Comparison of ENCODE assay signal across 29 cellular contexts in genomic region chr1:116908266-116908665, GRCh38. TPM values are rescaled to one million over a fixed set of nuclear protein-coding genes. Genes with fewer than 3 reads are reported as not detected.
DNase-seq lines count a peak whose midpoint lies in the region; ATAC-seq, FAIRE-seq and TF ChIP-seq lines count a peak whose summit lies in the region.
"Had no signal": no experiment of that assay in that cellular context is flagged by ENCODE, and none has a peak within 500 bp of the region (broad histone marks: within the 10 kb centered on the region; RNA-seq: fewer than 3 reads in every experiment).

No MANE protein-coding gene starts in this region.

- intact Hi-C loops in activated naive CD4-positive, alpha-beta T cell treated with anti-CD3 and anti-CD28 coated beads for 36 hours (cut with micrococcal nuclease) = no loop called here
- intact Hi-C loops in naive thymus-derived CD4-positive, alpha-beta T cell (cut with micrococcal nuclease) = no loop called here
- intact Hi-C loops in thyroid gland (cut with DNase I) = no loop called here
- intact Hi-C loops in HepG2 (cut with micrococcal nuclease; ENCODE audit: unreplicated experiment) = no loop called here

- no peak overlapping the region for H3K9ac ChIP-seq in HepG2 (ENCODE audit: insufficient read depth, low read depth, low read length)
- H3K9ac ChIP-seq: GM23248 had no signal

- WGBS in thyroid gland, 2 donors = 97 to 99% methylated on average over 9 of the region's 9 CpGs
- 80% methylated on average over 9 of the region's 9 CpGs for WGBS in HepG2 (ENCODE audit: low lambda C conversion rate)

- BruUV-seq in HepG2 (replicated peaks; lab: Mats Ljungman, UMichigan) = no TSS peak

- no peaks in the 10 kb centered on the region for H3K79me2 ChIP-seq in HepG2 (ENCODE audit: insufficient read depth, low read length)

- H3K36me3 ChIP-seq in naive thymus-derived CD4-positive, alpha-beta T cell (ENCODE audit: control insufficient read depth in 2 of 3, insufficient read depth in 3 of 3, low read length in 3 of 3) = no peaks in the 10 kb centered on the region
- no peaks in the 10 kb centered on the region for H3K36me3 ChIP-seq in thyroid gland
- no peaks in the 10 kb centered on the region for H3K36me3 ChIP-seq in HepG2 (replicated peaks in 1 of 2; ENCODE audit: control insufficient read depth in 1 of 2, insufficient read depth in 2 of 2, low read length in 2 of 2)
- H3K36me3 ChIP-seq: adrenal gland, brain microvascular endothelial cell, tibial nerve, WERI-Rb-1 had no signal

- no peak overlapping the region for H3K27ac ChIP-seq in naive thymus-derived CD4-positive, alpha-beta T cell (ENCODE audit: low read depth, low read length)
- H3K27ac ChIP-seq in thyroid gland = no peak overlapping the region
- H3K27ac ChIP-seq in HepG2 (ENCODE audit: extremely low read length, insufficient read depth, low read length) = no peak overlapping the region
- H3K27ac ChIP-seq: brain microvascular endothelial cell, C4-2B, GM23248, tibial nerve, WERI-Rb-1 had no signal

- H3K27me3 ChIP-seq in naive thymus-derived CD4-positive, alpha-beta T cell (ENCODE audit: control insufficient read depth in 2 of 2, insufficient read depth in 2 of 2, low read length in 2 of 2) = no peaks in the 10 kb centered on the region
- H3K27me3 ChIP-seq in thyroid gland (no peaks in the 10 kb centered on the region), HepG2 (ENCODE audit: control insufficient read depth in 1 of 2, insufficient read depth in 2 of 2, low read length in 2 of 2) (peaks cover 3 to 34% of the 10 kb centered on the region in 2 experiments; a peak in 4 of 5 replicates)
- H3K27me3 ChIP-seq: adrenal gland, brain microvascular endothelial cell, tibial nerve had no signal

- no peak overlapping the region for H3K4me3 ChIP-seq in naive thymus-derived CD4-positive, alpha-beta T cell (ENCODE audit: low read length)
- no peak overlapping the region for H3K4me3 ChIP-seq in thyroid gland (replicated peaks in 1 of 3)
- H3K4me3 ChIP-seq in HepG2 (replicated peaks in 1 of 3; ENCODE audit: insufficient read depth in 1 of 3, low read depth in 2 of 3, low read length in 3 of 3) = no peak overlapping the region
- H3K4me3 ChIP-seq: adrenal gland, GM23248, tibial nerve had no signal

- POLR2A ChIA-PET in naive thymus-derived CD4-positive, alpha-beta T cell (lab: Charles Lee) = interaction anchor here (0.7 kb wide), 1 partner anchor 26 kb away, joined by 3 read pairs; no protein-coding TSS in a partner anchor
- POLR2A ChIA-PET in HepG2 (lab: Yijun Ruan, JAX) = no interaction called here

- H4K20me1 ChIP-seq in HepG2 (ENCODE audit: insufficient read depth, low read length) = no peaks in the 10 kb centered on the region

- H3K4me2 ChIP-seq in HepG2 (ENCODE audit: low read depth, low read length) = no peak overlapping the region

- no peak overlapping the region for H3K27ac Mint-ChIP-seq in activated naive CD4-positive, alpha-beta T cell treated with anti-CD3 and anti-CD28 coated beads, Interleukin-2, amount 50 U/mL, for 24 hours
- H3K27ac Mint-ChIP-seq in activated naive CD4-positive, alpha-beta T cell treated with anti-CD3 and anti-CD28 coated beads for 36 hours = no peak overlapping the region
- peak overlapping the region in 4 of 5 experiments; percentile 59 to 97 (median 62) for H3K27ac Mint-ChIP-seq in brain
- peak overlapping the region in 2 of 9 donors; percentile 61 to 65 for H3K27ac Mint-ChIP-seq in naive thymus-derived CD4-positive, alpha-beta T cell
- H3K27ac Mint-ChIP-seq in type B pancreatic cell = no peak overlapping the region
- H3K27ac Mint-ChIP-seq: activated CD4-positive, alpha-beta T cell treated with anti-CD3 and anti-CD28 coated beads, Interleukin-2, amount 10 ng/mL, durations not matched to agents 24 days and 14 days; activated T-cell treated with anti-CD3 and anti-CD28 coated beads, Interleukin-2, amount 50 U/mL, for 24 hours; HFFc6 had no signal

- CTCF ChIA-PET in activated naive CD4-positive, alpha-beta T cell treated with anti-CD3 and anti-CD28 coated beads for 36 hours (lab: Charles Lee) = interaction anchor here (0.7 kb wide), 1 partner anchor 218 kb away, joined by 3 read pairs; no protein-coding TSS in a partner anchor
- CTCF ChIA-PET in naive thymus-derived CD4-positive, alpha-beta T cell (lab: Charles Lee) = no interaction called here
- CTCF ChIA-PET in HepG2 (lab: Yijun Ruan, JAX; ENCODE audit: low intra/inter-chr PET ratio, low total read pairs) = no interaction called here

- H3K4me3 Mint-ChIP-seq in activated naive CD4-positive, alpha-beta T cell treated with anti-CD3 and anti-CD28 coated beads, Interleukin-2, amount 50 U/mL, for 24 hours = peak overlapping the region; percentile 31
- no peak overlapping the region for H3K4me3 Mint-ChIP-seq in activated naive CD4-positive, alpha-beta T cell treated with anti-CD3 and anti-CD28 coated beads for 36 hours
- H3K4me3 Mint-ChIP-seq in brain (peak overlapping the region in 4 of 5 experiments; percentile 36 to 95 (median 71)), type B pancreatic cell (peak overlapping the region; percentile 44)
- H3K4me3 Mint-ChIP-seq in naive thymus-derived CD4-positive, alpha-beta T cell = peak overlapping the region in 8 of 10 donors; percentile 8 to 85 (median 20)
- H3K4me3 Mint-ChIP-seq: activated T-cell treated with anti-CD3 and anti-CD28 coated beads, Interleukin-2, amount 50 U/mL, for 24 hours; HFFc6 had no signal

- H3K36me3 Mint-ChIP-seq in activated naive CD4-positive, alpha-beta T cell treated with anti-CD3 and anti-CD28 coated beads, Interleukin-2, amount 50 U/mL, for 24 hours = no peaks in the 10 kb centered on the region
- no peaks in the 10 kb centered on the region for H3K36me3 Mint-ChIP-seq in activated naive CD4-positive, alpha-beta T cell treated with anti-CD3 and anti-CD28 coated beads for 36 hours (ENCODE audit: low read depth)
- H3K36me3 Mint-ChIP-seq in brain (no peaks in the 10 kb centered on the region), type B pancreatic cell (no peaks in the 10 kb centered on the region)
- no peaks in the 10 kb centered on the region for H3K36me3 Mint-ChIP-seq in naive thymus-derived CD4-positive, alpha-beta T cell

- H3K9me3 Mint-ChIP-seq in activated naive CD4-positive, alpha-beta T cell treated with anti-CD3 and anti-CD28 coated beads, Interleukin-2, amount 50 U/mL, for 24 hours = no peaks in the 10 kb centered on the region
- no peaks in the 10 kb centered on the region for H3K9me3 Mint-ChIP-seq in activated naive CD4-positive, alpha-beta T cell treated with anti-CD3 and anti-CD28 coated beads for 36 hours
- no peaks in the 10 kb centered on the region for H3K9me3 Mint-ChIP-seq in brain
- H3K9me3 Mint-ChIP-seq in naive thymus-derived CD4-positive, alpha-beta T cell = no peaks in the 10 kb centered on the region
- H3K9me3 Mint-ChIP-seq in type B pancreatic cell = no peaks in the 10 kb centered on the region
- H3K9me3 Mint-ChIP-seq: activated CD4-positive, alpha-beta T cell treated with anti-CD3 and anti-CD28 coated beads, Interleukin-2, amount 10 ng/mL, durations not matched to agents 24 days and 14 days; activated T-cell treated with anti-CD3 and anti-CD28 coated beads, Interleukin-2, amount 50 U/mL, for 24 hours; HFFc6 had no signal

- TF ChIP-seq CTCF in brain (conservative IDR thresholded peaks at IDR 0.05) = no peak
- no peak for TF ChIP-seq CTCF in type B pancreatic cell (conservative IDR thresholded peaks at IDR 0.05)
- TF ChIP-seq CTCF in thyroid gland (IDR thresholded peaks at IDR 0.05) = no peak
- TF ChIP-seq CTCF in HepG2 (CRISPR knock-in tag; IDR thresholded peaks at IDR 0.05) = no peak

- no peak for TF ChIP-seq RAD21 in HepG2 (CRISPR knock-in tag; IDR thresholded peaks at IDR 0.05)

- in situ Hi-C loops in HepG2 (cut with HindIII; ENCODE audit: extremely low pct_ligation_motif_present, low pct_unique_long_range_greater_than_20kb) = no loop called here

- TF ChIP-seq EP300 in HepG2 (IDR thresholded peaks at IDR 0.05; ENCODE audit: low read depth in 2 of 2, low read length in 2 of 2) (no peak), HepG2 (CRISPR knock-in tag; IDR thresholded peaks at IDR 0.05; ENCODE audit: borderline replicate concordance) (no peak)

- no peak for FAIRE-seq in HepG2 (lab: Jason Lieb, UNC)
- FAIRE-seq: D721Med, RCC 7860 had no signal

- H3K27me3 Mint-ChIP-seq in activated naive CD4-positive, alpha-beta T cell treated with anti-CD3 and anti-CD28 coated beads, Interleukin-2, amount 50 U/mL, for 24 hours = peaks cover 1% of the 10 kb centered on the region
- no peaks in the 10 kb centered on the region for H3K27me3 Mint-ChIP-seq in activated naive CD4-positive, alpha-beta T cell treated with anti-CD3 and anti-CD28 coated beads for 36 hours (ENCODE audit: low read depth)
- peaks cover 4% of the 10 kb centered on the region for H3K27me3 Mint-ChIP-seq in brain
- H3K27me3 Mint-ChIP-seq in naive thymus-derived CD4-positive, alpha-beta T cell = peaks cover 0 to 10% (median 0%) of the 10 kb centered on the region in 5 donors
- H3K27me3 Mint-ChIP-seq in type B pancreatic cell = no peaks in the 10 kb centered on the region

- H3K9me3 ChIP-seq in naive thymus-derived CD4-positive, alpha-beta T cell (ENCODE audit: control insufficient read depth in 2 of 3, low read length in 3 of 3) = no peaks in the 10 kb centered on the region
- H3K9me3 ChIP-seq in thyroid gland (no peaks in the 10 kb centered on the region), HepG2 (ENCODE audit: low read length) (no peaks in the 10 kb centered on the region)
- H3K9me3 ChIP-seq: adrenal gland, tibial nerve had no signal

- TF ChIP-seq POLR2A in thyroid gland (IDR thresholded peaks at IDR 0.05) (no peak), HepG2 (IDR thresholded peaks at IDR 0.05; ENCODE audit: insufficient read depth in 1 of 2, low read depth in 2 of 2, low read length in 2 of 2) (no peak)

- peaks cover 7% of the 10 kb centered on the region for H3K4me1 Mint-ChIP-seq in activated naive CD4-positive, alpha-beta T cell treated with anti-CD3 and anti-CD28 coated beads, Interleukin-2, amount 50 U/mL, for 24 hours
- H3K4me1 Mint-ChIP-seq in activated naive CD4-positive, alpha-beta T cell treated with anti-CD3 and anti-CD28 coated beads for 36 hours (ENCODE audit: low read depth) = peaks cover 3% of the 10 kb centered on the region
- H3K4me1 Mint-ChIP-seq in brain (peaks cover 17% of the 10 kb centered on the region), type B pancreatic cell (ENCODE audit: unreplicated experiment) (peaks cover 9% of the 10 kb centered on the region)
- H3K4me1 Mint-ChIP-seq in naive thymus-derived CD4-positive, alpha-beta T cell = peaks cover 0 to 7% (median 5%) of the 10 kb centered on the region in 7 donors

- no peak for DNase-seq in activated naive CD4-positive, alpha-beta T cell treated with anti-CD3 and anti-CD28 coated beads for 36 hours
- DNase-seq in naive thymus-derived CD4-positive, alpha-beta T cell = no peak
- DNase-seq in type B pancreatic cell (ENCODE audit: extremely low spot score, unreplicated experiment) (no peak), thyroid gland (no peak), HepG2 (ENCODE audit: low spot score) (no peak), COLO668 (lab: John Stamatoyannopoulos, UW; ENCODE audit: unreplicated experiment) (no peak)
- DNase-seq: activated CD4-positive, alpha-beta T cell treated with anti-CD3 and anti-CD28 coated beads, Interleukin-2, amount 10 ng/mL, durations not matched to agents 24 days and 14 days; activated CD8-positive, alpha-beta memory T cell treated with anti-CD3 and anti-CD28 coated beads for 24 hours; activated T-cell treated with anti-CD3 and anti-CD28 coated beads, Interleukin-2, amount 50 U/mL, for 24 hours; adrenal gland; brain microvascular endothelial cell; GM23248; HFFc6; hippocampal formation; left cardiac atrium; NCI-H1048; NCI-H1694 treated with DMSO at 0.1 percent for 48 hours; NCI-H446; NCI-H82; stimulated activated CD4-positive, alpha-beta T cell treated with anti-CD3 and anti-CD28 coated beads, Interleukin-4, amount 100 ng/mL, for 24 hours; T1000; WERI-Rb-1 had no signal

- peaks cover 0 to 7% of the 10 kb centered on the region in 2 donors for H3K4me1 ChIP-seq in naive thymus-derived CD4-positive, alpha-beta T cell (ENCODE audit: control insufficient read depth in 2 of 2, insufficient read depth in 2 of 2, low read length in 2 of 2)
- H3K4me1 ChIP-seq in thyroid gland (peaks cover 6 to 14% of the 10 kb centered on the region in 2 donors), HepG2 (ENCODE audit: insufficient read depth, low read length) (peaks cover 7% of the 10 kb centered on the region; the same call in 1 of the 2 replicates)

- H2AFZ ChIP-seq in HepG2 (ENCODE audit: low read length) = no peak overlapping the region
- H2AFZ ChIP-seq: GM23248 had no signal

- ATAC-seq in naive thymus-derived CD4-positive, alpha-beta T cell = no peak
- no peak for ATAC-seq in HepG2
- ATAC-seq: left cardiac atrium, sciatic nerve had no signal

RNA-seq across cellular contexts. Expression of gene PTGFRN, which starts 1.4 kb away (rescaled TPM):
- total RNA-seq in activated naive CD4-positive, alpha-beta T cell treated with anti-CD3 and anti-CD28 coated beads for 36 hours = 10 to 100 TPM; 24.0 to 28.0 TPM
- polyA plus RNA-seq in brain (ENCODE audit: insufficient read depth, low read depth, low replicate concordance) (8.7 TPM), HepG2 (2011; rRNA removed) (3.3 and 3.5 TPM in 2 replicates)
- 1 to 10 TPM in 4 of 5 experiments, under 1 TPM in 1; 1.00 to 5.6 (median 1.5) TPM for total RNA-seq in naive thymus-derived CD4-positive, alpha-beta T cell
- 1 to 10 TPM in 1 of 2 donors, under 1 TPM in 1; 0.22 to 1.0 TPM for polyA plus RNA-seq in naive thymus-derived CD4-positive, alpha-beta T cell
- total RNA-seq in type B pancreatic cell (ENCODE audit: low replicate concordance) (57.7 and 80.0 TPM in 2 replicates), thyroid gland (10 to 100 TPM; 18.7 to 38.7 (median 27.6) TPM), HepG2 (2016; rRNA removed; fragmentation: Illumina TruSeq; extraction: Trizol) (5.2 and 11.3 TPM in 2 replicates)
- total RNA-seq in HepG2 (2016; cell fraction: cytosol; rRNA removed; fragmentation: Illumina TruSeq; extraction: Trizol; ENCODE audit: low read depth) = 0.30 and 0.44 TPM in 2 replicates
- total RNA-seq in HepG2 (2016; cell fraction: insoluble cytoplasmic fraction; rRNA removed; fragmentation: Illumina TruSeq; extraction: Trizol) = 4.6 and 10.3 TPM in 2 replicates
- total RNA-seq in HepG2 (2016; cell fraction: membrane; rRNA removed; fragmentation: Illumina TruSeq; extraction: Trizol) = 2.2 and 2.3 TPM in 2 replicates
- 10.6 and 12.9 TPM in 2 replicates for total RNA-seq in HepG2 (2016; cell fraction: nucleus; rRNA removed; fragmentation: Illumina TruSeq; extraction: Trizol)
- polyA plus RNA-seq in HepG2 (2011; cell fraction: cytosol; rRNA removed) = 2.2 and 2.7 TPM in 2 replicates
- polyA plus RNA-seq in HepG2 (2011; cell fraction: nucleus; rRNA removed) = 1.7 and 1.8 TPM in 2 replicates
- 2.2 and 3.3 TPM in 2 replicates for polyA plus RNA-seq in HepG2 (2012)
- polyA plus RNA-seq in HepG2 (2016; cell fraction: cytosol; fragmentation: Illumina TruSeq; extraction: Trizol; ENCODE audit: low read depth) = 0.94 and 1.1 TPM in 2 replicates
- polyA plus RNA-seq in HepG2 (2016; cell fraction: insoluble cytoplasmic fraction; fragmentation: Illumina TruSeq; extraction: Trizol; ENCODE audit: low read depth) = 4.4 and 4.6 TPM in 2 replicates
- polyA plus RNA-seq in HepG2 (2016; cell fraction: membrane; fragmentation: Illumina TruSeq; extraction: Trizol; ENCODE audit: low read depth) = 1.9 and 2.4 TPM in 2 replicates
- polyA plus RNA-seq in HepG2 (2016; cell fraction: nucleus; fragmentation: Illumina TruSeq; extraction: Trizol; ENCODE audit: insufficient read depth, low read depth) = 15.1 and 17.0 TPM in 2 replicates
- 7.4 and 47.2 TPM in 2 replicates for polyA minus RNA-seq in HepG2 (2011; rRNA and poly(A)+ RNA removed; ENCODE audit: low replicate concordance)
- 2.9 and 5.4 TPM in 2 replicates for polyA minus RNA-seq in HepG2 (2011; cell fraction: cytosol; rRNA and poly(A)+ RNA removed)
- polyA minus RNA-seq in HepG2 (2011; cell fraction: nucleus; rRNA and poly(A)+ RNA removed) = 3.1 and 3.5 TPM in 2 replicates

Comparison
In these comparisons a context has a peak if more than half of its experiments do, and no peak if none do; other contexts are left out.
1. H3K27ac Mint-ChIP-seq: peak in brain (4 of 5); none in activated naive CD4-positive, alpha-beta T cell treated with anti-CD3 and anti-CD28 coated beads, Interleukin-2, amount 50 U/mL, for 24 hours (single experiment), activated naive CD4-positive, alpha-beta T cell treated with anti-CD3 and anti-CD28 coated beads for 36 hours (single experiment) and type B pancreatic cell (single experiment).